Comparison of ENCODE assay signal across 8 cellular contexts in genomic region chr4:52588771-52589591, GRCh38.
A peak's percentile ranks its signal among the peaks of the same experiment; 100 is the strongest.
DNase-seq lines count a peak whose midpoint lies in the region; ATAC-seq and TF ChIP-seq lines count a peak whose summit lies in the region.
"Had no signal": no experiment of that assay in that cellular context is flagged by ENCODE, and none has a peak within 500 bp of the region (broad histone marks: within the 10 kb centered on the region; RNA-seq: fewer than 3 reads in every experiment).

No MANE protein-coding gene starts in this region.

- peak; percentile 36 for DNase-seq in MV-4-11 (lab: John Stamatoyannopoulos, UW)
- peak; percentile 24 for DNase-seq in activated T-cell treated with anti-CD3 and anti-CD28 coated beads for 48 hours (ENCODE audit: low read depth)
- peak; percentile 66 to 73 for DNase-seq in foreskin keratinocyte
- peak; percentile 4 for DNase-seq in stimulated activated CD8-positive, alpha-beta memory T cell treated with anti-CD3 and anti-CD28 coated beads, Interleukin-7, amount 100 ng/mL, for 24 hours (ENCODE audit: low read depth)
- no peak for DNase-seq in foreskin melanocyte
- DNase-seq in DMS53 (lab: John Stamatoyannopoulos, UW), result no peak
- no peak for DNase-seq in HPDE6-E6E7 (ENCODE audit: extremely low spot score)

- no peak for TF ChIP-seq CTCF in foreskin keratinocyte (conservative IDR thresholded peaks at IDR 0.05)

- peak; percentile 55 for ATAC-seq in foreskin keratinocyte

- H3K27ac ChIP-seq in foreskin keratinocyte, result no peak overlapping the region
- H3K27ac ChIP-seq: vagina had no signal

- no peaks in the 10 kb centered on the region for H3K27me3 ChIP-seq in foreskin keratinocyte
- H3K27me3 ChIP-seq: vagina had no signal

- no peaks in the 10 kb centered on the region for H3K4me1 ChIP-seq in foreskin keratinocyte
- H3K4me1 ChIP-seq: vagina had no signal

Comparison
In these comparisons a context has a peak if more than half of its experiments do, and no peak if none do; other contexts are left out.
1. DNase-seq: peak in MV-4-11 (single experiment), activated T-cell treated with anti-CD3 and anti-CD28 coated beads for 48 hours (single experiment), foreskin keratinocyte (2 of 2) and stimulated activated CD8-positive, alpha-beta memory T cell treated with anti-CD3 and anti-CD28 coated beads, Interleukin-7, amount 100 ng/mL, for 24 hours (single experiment); none in foreskin melanocyte (single experiment), DMS53 (single experiment) and HPDE6-E6E7 (single experiment).